Comparison of ENCODE assay signal across 1 cellular context in genomic region chr16:81533175-81533507, GRCh38.
TF ChIP-seq lines count a peak whose summit lies in the region.

No MANE protein-coding gene starts in this region.

TF ChIP-seq in WTC11, 78 proteins besides CTCF, POLR2A, EP300 and RAD21 (continued from another document):
- no peak for TF ChIP-seq ARID4B (CRISPR knock-in tag; IDR thresholded peaks at IDR 0.05; ENCODE audit: borderline replicate concordance)
- no peak for TF ChIP-seq MAX (CRISPR knock-in tag; IDR thresholded peaks at IDR 0.05)
- no peak for TF ChIP-seq SMAD4 (CRISPR knock-in tag; IDR thresholded peaks at IDR 0.05)
- TF ChIP-seq MYBL2 (CRISPR knock-in tag; IDR thresholded peaks at IDR 0.05), result no peak
- no peak for TF ChIP-seq AFF4 (CRISPR knock-in tag; IDR thresholded peaks at IDR 0.05; ENCODE audit: borderline replicate concordance)
- no peak for TF ChIP-seq RORB (CRISPR knock-in tag; IDR thresholded peaks at IDR 0.05)
- TF ChIP-seq ZSCAN18 (CRISPR knock-in tag; IDR thresholded peaks at IDR 0.05), result no peak
- TF ChIP-seq ZNF532 (CRISPR knock-in tag; IDR thresholded peaks at IDR 0.05; ENCODE audit: borderline replicate concordance), result no peak
- no peak for TF ChIP-seq FOXK1 (CRISPR knock-in tag; IDR thresholded peaks at IDR 0.05)
- no peak for TF ChIP-seq MXD4 (CRISPR knock-in tag; IDR thresholded peaks at IDR 0.05; ENCODE audit: borderline replicate concordance)
- TF ChIP-seq CDX4 (CRISPR knock-in tag; IDR thresholded peaks at IDR 0.05; ENCODE audit: borderline replicate concordance), result no peak
- TF ChIP-seq IRF2 (CRISPR knock-in tag; IDR thresholded peaks at IDR 0.05; ENCODE audit: borderline replicate concordance, low read depth), result no peak
- no peak for TF ChIP-seq TEAD1 (CRISPR knock-in tag; IDR thresholded peaks at IDR 0.05)
- TF ChIP-seq ZNF423 (CRISPR knock-in tag; IDR thresholded peaks at IDR 0.05), result no peak
- TF ChIP-seq PRDM15 (CRISPR knock-in tag; IDR thresholded peaks at IDR 0.05), result no peak
